In the genomic region with DNA sequence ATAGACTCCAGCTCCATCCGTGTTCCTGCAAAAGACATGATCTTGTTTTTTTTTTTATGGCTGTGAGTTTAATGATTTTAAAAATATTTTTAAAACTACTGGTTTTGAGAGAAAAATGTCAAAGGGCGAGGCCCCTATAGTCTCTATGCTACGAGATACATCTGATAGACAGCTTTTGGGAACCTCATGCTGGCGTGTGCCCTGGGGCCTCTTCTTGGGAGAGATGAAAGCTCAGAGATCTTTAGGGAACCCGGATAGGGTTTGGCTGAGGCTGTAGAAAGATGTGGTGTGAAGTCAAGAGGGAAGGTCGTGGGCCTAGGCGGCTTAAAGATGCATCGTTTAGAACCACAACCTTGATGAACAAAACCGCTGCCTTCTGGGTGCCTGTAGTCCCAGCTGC, we compare ENCODE assay signal across 2 cellular contexts.
TF ChIP-seq lines count a peak whose summit lies in the region.

No MANE protein-coding gene starts in this region.

TF ChIP-seq in GM23338, 12 proteins besides CTCF, POLR2A, EP300 and RAD21 (continues in another document):
- TF ChIP-seq ZNF114 (CRISPR knock-in tag; IDR thresholded peaks at IDR 0.05) (no peak), EZH2phosphoT487 (IDR thresholded peaks at IDR 0.05; ENCODE audit: unreplicated experiment) (no peak), CREB1 (CRISPR knock-in tag; IDR thresholded peaks at IDR 0.05; ENCODE audit: low read depth) (no peak), JUNB (IDR thresholded peaks at IDR 0.05; ENCODE audit: unreplicated experiment) (no peak), POLR2AphosphoS5 (IDR thresholded peaks at IDR 0.05; ENCODE audit: low read depth) (no peak), STAT1 (IDR thresholded peaks at IDR 0.05; ENCODE audit: unreplicated experiment) (no peak), ETS1 (IDR thresholded peaks at IDR 0.05) (no peak), ZNF331 (CRISPR knock-in tag; IDR thresholded peaks at IDR 0.05; ENCODE audit: low read depth) (no peak), EZH2 (IDR thresholded peaks at IDR 0.05; ENCODE audit: low read depth, unreplicated experiment) (no peak), REST (IDR thresholded peaks at IDR 0.05; ENCODE audit: unreplicated experiment) (no peak)

TF ChIP-seq in H1, 55 proteins besides CTCF, POLR2A, EP300 and RAD21:
- TF ChIP-seq ATF2 (IDR thresholded peaks at IDR 0.05; ENCODE audit: low read length) (no peak), EZH2 (IDR thresholded peaks at IDR 0.05; ENCODE audit: low read depth, low read length, severe bottlenecking) (no peak), SRF (IDR thresholded peaks at IDR 0.05; ENCODE audit: low read depth, low read length) (no peak), JUN (IDR thresholded peaks at IDR 0.05; ENCODE audit: low read depth, low read length) (no peak), TCF12 (IDR thresholded peaks at IDR 0.05; ENCODE audit: low read depth, low read length) (no peak), FOSL1 (IDR thresholded peaks at IDR 0.05; ENCODE audit: insufficient read depth, low read depth, low read length) (no peak), CHD2 (IDR thresholded peaks at IDR 0.05; ENCODE audit: low read length) (no peak), TBP (IDR thresholded peaks at IDR 0.05; ENCODE audit: low read depth, low read length) (no peak), GABPA (IDR thresholded peaks at IDR 0.05; ENCODE audit: borderline replicate concordance, insufficient read depth, low read length) (no peak), HDAC2 (IDR thresholded peaks at IDR 0.05; ENCODE audit: borderline replicate concordance in 1 of 2, low read depth in 2 of 2, low read length in 2 of 2) (no peak), RFX5 (IDR thresholded peaks at IDR 0.05; ENCODE audit: borderline replicate concordance, low read depth, low read length) (no peak), TAF1 (IDR thresholded peaks at IDR 0.05; ENCODE audit: low read depth, low read length) (no peak), TAF7 (optimal IDR thresholded peaks at IDR 0.05; ENCODE audit: borderline replicate concordance, low read depth, low read length) (no peak), RBBP5 (IDR thresholded peaks at IDR 0.05; ENCODE audit: borderline replicate concordance, low read depth, low read length) (no peak), POLR2AphosphoS5 (IDR thresholded peaks at IDR 0.05; ENCODE audit: low read depth, low read length) (no peak)
